ENCODE assay signal across 8 cellular contexts in genomic region chr11:77473001-77473800, GRCh38. TPM values are rescaled to one million over a fixed set of nuclear protein-coding genes. Genes with fewer than 3 reads are reported as not detected.
A peak's percentile ranks its signal among the peaks of the same experiment; 100 is the strongest.
DNase-seq lines count a peak whose midpoint lies in the region; ATAC-seq, FAIRE-seq and TF ChIP-seq lines count a peak whose summit lies in the region.

No MANE protein-coding gene starts in this region.

- H3K4me2 ChIP-seq in H1 (ENCODE audit: insufficient read depth in 1 of 2, low read depth in 2 of 2, low read length in 2 of 2): peak overlapping the region; percentile 64 to 78

- POLR2A ChIA-PET in activated CD8-positive, alpha-beta T cell treated with anti-CD3 and anti-CD28 coated beads, Interleukin-2, amount 10 ng/mL, durations not matched to agents 7 days and 5 days (lab: Charles Lee): interaction anchor here (0.6 kb wide), 1 partner anchor 61 kb away, joined by 5 read pairs; no protein-coding TSS in a partner anchor
- POLR2A ChIA-PET in H1 (lab: Charles Lee; ENCODE audit: partially characterized antibody): interaction anchor here (0.6 to 1.5 kb wide), 6 partner anchors 8 to 60 kb away, joined by 3 to 4 read pairs (median 4); no protein-coding TSS in a partner anchor

- peak overlapping the region; percentile 59; the same call in 1 of the 2 replicates for H3K27ac ChIP-seq in H1 (ENCODE audit: low read depth, low read length)

- no peak overlapping the region for H3K14ac ChIP-seq in H1 (ENCODE audit: insufficient read length)

- peak overlapping the region; percentile 93; the same call in 1 of the 2 replicates for H2BK5ac ChIP-seq in H1 (ENCODE audit: low read depth, low read length)

- DNase-seq in Caki2 (ENCODE audit: low read depth) (peak; percentile 15), MV-4-11 (lab: John Stamatoyannopoulos, UW) (peak; percentile 8), H1 (ENCODE audit: low read depth in 1 of 2, low spot score in 2 of 2) (peak in 1 of 2 experiments; percentile 81), midbrain (lab: John Stamatoyannopoulos, UW) (peak; percentile 43), amniotic stem cell (lab: John Stamatoyannopoulos, UW) (no peak)
- DNase-seq in activated CD8-positive, alpha-beta T cell treated with anti-CD3 and anti-CD28 coated beads, Interleukin-2, amount 10 ng/mL, durations not matched to agents 7 days and 5 days: peak; percentile 59
- peak; percentile 22 for DNase-seq in stimulated activated CD8-positive, alpha-beta memory T cell treated with anti-CD3 and anti-CD28 coated beads, Interleukin-4, amount 100 ng/mL, for 24 hours (ENCODE audit: low read depth)

- no peaks in the 10 kb centered on the region for H3K36me3 Mint-ChIP-seq in activated CD8-positive, alpha-beta T cell treated with anti-CD3 and anti-CD28 coated beads, Interleukin-2, amount 10 ng/mL, durations not matched to agents 7 days and 5 days (ENCODE audit: low read depth)

- H3K56ac ChIP-seq in H1 (replicated peaks; ENCODE audit: insufficient read length, low read depth, low read length): peak overlapping the region; percentile 83

- H3K4ac ChIP-seq in H1 (replicated peaks; ENCODE audit: insufficient read length, low read depth, low read length): peak overlapping the region; percentile 94

- no peak for FAIRE-seq in H1 (lab: Jason Lieb, UNC)

- no peaks in the 10 kb centered on the region for H3K79me1 ChIP-seq in H1 (ENCODE audit: low read depth, low read length)

- H2BK12ac ChIP-seq in H1 (ENCODE audit: low read depth, low read length): peak overlapping the region; percentile 81

- peak overlapping the region; percentile 98 for H4K5ac ChIP-seq in H1 (ENCODE audit: insufficient read length, low read depth, low read length)

- no peak overlapping the region for H2BK15ac ChIP-seq in H1 (ENCODE audit: low read length)

- peaks cover 9 to 27% (median 14%) of the 10 kb centered on the region in 4 experiments; a peak in 6 of 7 replicates for H3K4me1 ChIP-seq in H1 (replicated peaks in 1 of 4; ENCODE audit: control insufficient read depth in 3 of 4, insufficient read depth in 4 of 4, low read length in 3 of 4)

- H3K4me1 Mint-ChIP-seq in activated CD8-positive, alpha-beta T cell treated with anti-CD3 and anti-CD28 coated beads, Interleukin-2, amount 10 ng/mL, durations not matched to agents 7 days and 5 days (ENCODE audit: low read depth): peaks cover 34% of the 10 kb centered on the region

- in situ Hi-C loops in Caki2 (cut with HindIII; ENCODE audit: low pct_unique_long_range_greater_than_20kb, low sequenced_read_pairs): no loop called here

- H3K27me3 ChIP-seq in H1 (replicated peaks in 1 of 4; ENCODE audit: control insufficient read depth in 3 of 4, extremely low read depth in 1 of 4, insufficient read depth in 3 of 4, low read length in 3 of 4): no peaks in the 10 kb centered on the region

- H3K79me2 ChIP-seq in H1 (ENCODE audit: control insufficient read depth in 1 of 2, insufficient read depth in 2 of 2, low read length in 2 of 2): peaks cover 0 to 33% of the 10 kb centered on the region in 2 experiments; a peak in 3 of 4 replicates

- peak overlapping the region; percentile 82 for H3K4me3 Mint-ChIP-seq in activated CD8-positive, alpha-beta T cell treated with anti-CD3 and anti-CD28 coated beads, Interleukin-2, amount 10 ng/mL, durations not matched to agents 7 days and 5 days

- CTCF ChIA-PET in activated CD8-positive, alpha-beta T cell treated with anti-CD3 and anti-CD28 coated beads, Interleukin-2, amount 10 ng/mL, durations not matched to agents 7 days and 5 days (lab: Charles Lee): interaction anchor here (1.0 to 1.9 kb wide), 2 partner anchors 23 to 61 kb away, joined by 3 to 19 read pairs; no protein-coding TSS in a partner anchor
- CTCF ChIA-PET in H1 (lab: Charles Lee; ENCODE audit: partially characterized antibody): interaction anchor here (1.1 to 2.6 kb wide), 3 partner anchors 46 to 61 kb away, joined by 3 to 14 read pairs (median 5); no protein-coding TSS in a partner anchor

- no peak overlapping the region for H3K23ac ChIP-seq in H1 (ENCODE audit: insufficient read length)

- H3K27ac Mint-ChIP-seq in activated CD8-positive, alpha-beta T cell treated with anti-CD3 and anti-CD28 coated beads, Interleukin-2, amount 10 ng/mL, durations not matched to agents 7 days and 5 days: peak overlapping the region; percentile 87

- TF ChIP-seq EP300 in H1 (IDR thresholded peaks at IDR 0.05; ENCODE audit: borderline replicate concordance in 1 of 2, low read depth in 2 of 2, low read length in 2 of 2): no peak

- no peak overlapping the region for H2BK120ac ChIP-seq in H1 (replicated peaks; ENCODE audit: low read depth, low read length)

- peak overlapping the region; percentile 92 for H4K91ac ChIP-seq in H1 (replicated peaks; ENCODE audit: insufficient read length, low read length)

- peak overlapping the region; percentile 84 for H3K18ac ChIP-seq in H1 (ENCODE audit: extremely low read depth, low read length)

- H2BK20ac ChIP-seq in H1 (ENCODE audit: low read length): no peak overlapping the region

- H4K8ac ChIP-seq in H1 (ENCODE audit: extremely low read depth, insufficient read depth, low read length): peak overlapping the region; percentile 96

- H3K36me3 ChIP-seq in H1 (ENCODE audit: control insufficient read depth in 2 of 4, insufficient read depth in 4 of 4, low read length in 3 of 4): no peaks in the 10 kb centered on the region

- ATAC-seq in GM21390 (IDR thresholded peaks at IDR 0.05; ENCODE audit: unreplicated experiment): peak; percentile 37
- ATAC-seq in activated CD8-positive, alpha-beta T cell treated with anti-CD3 and anti-CD28 coated beads, Interleukin-2, amount 10 ng/mL, durations not matched to agents 7 days and 5 days: peak; percentile 81

- TF ChIP-seq POLR2A in H1 (IDR thresholded peaks at IDR 0.05; ENCODE audit: control extremely low read depth in 1 of 2, low read depth in 2 of 2, low read length in 2 of 2): peak in 1 of 2 experiments; percentile 49; a peak in 1 of 3 replicates

- peak overlapping the region; percentile 82 to 90 (median 84) for H3K4me3 ChIP-seq in H1 (ENCODE audit: extremely low read depth in 1 of 4, insufficient read depth in 2 of 4, low read depth in 3 of 4, low read length in 4 of 4)

- no peaks in the 10 kb centered on the region for H4K20me1 ChIP-seq in H1 (replicated peaks in 1 of 2; ENCODE audit: control insufficient read depth in 1 of 2, insufficient read depth in 2 of 2, low read length in 2 of 2)

- no peaks in the 10 kb centered on the region for H3K9me3 ChIP-seq in H1 (ENCODE audit: insufficient read depth in 2 of 2, low read depth in 1 of 2, low read length in 1 of 2)

- H2AFZ ChIP-seq in H1 (ENCODE audit: low read length): no peak overlapping the region

- no peaks in the 10 kb centered on the region for H3K9me3 Mint-ChIP-seq in activated CD8-positive, alpha-beta T cell treated with anti-CD3 and anti-CD28 coated beads, Interleukin-2, amount 10 ng/mL, durations not matched to agents 7 days and 5 days (ENCODE audit: insufficient read depth)

- no peak overlapping the region for H2AK5ac ChIP-seq in H1 (ENCODE audit: low read depth, low read length)

- no peak for TF ChIP-seq CTCF in H1 (IDR thresholded peaks at IDR 0.05; ENCODE audit: control extremely low read depth in 1 of 3, insufficient read depth in 1 of 3, low read depth in 1 of 3, low read length in 3 of 3)

- 9% methylated on average over 8 of the region's 79 CpGs; no CpG with 5 or more reads in 1 of the 2 experiments for WGBS in H1 (ENCODE audit: extremely low coverage in 1 of 2, insufficient coverage in 1 of 2, insufficient read length in 1 of 2, insufficient replicate concordance in 2 of 2, low coverage in 1 of 2, low lambda C conversion rate in 2 of 2, missing lambda C conversion rate in 1 of 2), 2 experiments

- H3K9ac ChIP-seq in H1 (replicated peaks in 1 of 4; ENCODE audit: extremely low read depth in 1 of 4, low read depth in 3 of 4, low read length in 3 of 4): peak overlapping the region; percentile 54 to 89 (median 76)

- TF ChIP-seq RAD21 in H1 (IDR thresholded peaks at IDR 0.05 in 1 of 2, conservative IDR thresholded peaks at IDR 0.05 in 1 of 2; ENCODE audit: low read depth in 2 of 2, low read length in 2 of 2): no peak

- peaks cover 3% of the 10 kb centered on the region; the same call in 1 of the 2 replicates for H3K23me2 ChIP-seq in H1 (ENCODE audit: low read depth, low read length)

- H3K27me3 Mint-ChIP-seq in activated CD8-positive, alpha-beta T cell treated with anti-CD3 and anti-CD28 coated beads, Interleukin-2, amount 10 ng/mL, durations not matched to agents 7 days and 5 days (ENCODE audit: low read depth): peaks cover 25% of the 10 kb centered on the region

TF ChIP-seq in H1, 55 proteins besides CTCF, POLR2A, EP300 and RAD21 (continues in another document):
- TF ChIP-seq TCF12 (IDR thresholded peaks at IDR 0.05; ENCODE audit: low read depth, low read length): no peak
- TF ChIP-seq TBP (IDR thresholded peaks at IDR 0.05; ENCODE audit: low read depth, low read length): no peak
- no peak for TF ChIP-seq RNF2 (IDR thresholded peaks at IDR 0.05; ENCODE audit: borderline replicate concordance, low read depth, low read length, missing control alignments, poor library complexity, severe bottlenecking)
- TF ChIP-seq SIN3A (conservative IDR thresholded peaks at IDR 0.05 in 1 of 2, IDR thresholded peaks at IDR 0.05 in 1 of 2; ENCODE audit: low read depth in 1 of 2, low read length in 2 of 2): no peak
- no peak for TF ChIP-seq CREB1 (IDR thresholded peaks at IDR 0.05)
- TF ChIP-seq SUZ12 (IDR thresholded peaks at IDR 0.05; ENCODE audit: low read length): no peak
- TF ChIP-seq ASH2L (IDR thresholded peaks at IDR 0.05; ENCODE audit: low read length): peak; percentile 88
- 0 out of 2 replicates have a peak, but pooled peaks have one; percentile 2 for TF ChIP-seq RBBP5 (IDR thresholded peaks at IDR 0.05; ENCODE audit: borderline replicate concordance, low read depth, low read length)
- peak; percentile 43; the same call in 1 of the 2 replicates for TF ChIP-seq TAF1 (IDR thresholded peaks at IDR 0.05; ENCODE audit: low read depth, low read length)
- no peak for TF ChIP-seq BCL11A (IDR thresholded peaks at IDR 0.05; ENCODE audit: low read depth in 2 of 2, low read length in 2 of 2)
- no peak for TF ChIP-seq SAP30 (IDR thresholded peaks at IDR 0.05; ENCODE audit: insufficient read depth, insufficient replicate concordance, low read length)

RNA-seq across cellular contexts. Expression of gene PAK1, which starts 0.7 kb away (rescaled TPM):
- total RNA-seq in Caki2 (2014; rRNA removed; shearing (Covaris generic); ENCODE audit: low replicate concordance): 28.8 and 36.4 TPM in 2 replicates
- 10 to 100 TPM; 85.7 to 91.5 TPM for total RNA-seq in activated CD8-positive, alpha-beta T cell treated with anti-CD3 and anti-CD28 coated beads, Interleukin-2, amount 10 ng/mL, durations not matched to agents 7 days and 5 days
- 142 and 151 TPM in 2 replicates for total RNA-seq in H1 (2021; fragmentation: NEBNext Ultra II Directional; extraction: Animal tissue kit (Norgen Biotek cat#: 25700))
- polyA plus RNA-seq in H1 (2011; rRNA removed): 73.1 and 87.7 TPM in 2 replicates
- 113 TPM for polyA plus RNA-seq in H1 (2011; cell fraction: cytosol; rRNA removed)
- polyA plus RNA-seq in H1 (2011; cell fraction: nucleus; rRNA removed): 125 TPM
- 117 to 168 TPM (median 134 TPM) in 4 replicates for polyA plus RNA-seq in H1 (2012, experiment 1 of 2)
- polyA plus RNA-seq in H1 (2012, experiment 2 of 2): 49.6 TPM
- 129 TPM for polyA plus RNA-seq in H1 (2013, experiment 1 of 2)
- polyA plus RNA-seq in H1 (2013, experiment 2 of 2): 130 TPM
- 287 and 306 TPM in 2 replicates for polyA minus RNA-seq in H1 (2011; rRNA and poly(A)+ RNA removed)
- polyA minus RNA-seq in H1 (2011; cell fraction: cytosol; rRNA and poly(A)+ RNA removed): 110 TPM
- polyA minus RNA-seq in H1 (2011; cell fraction: nucleus; rRNA and poly(A)+ RNA removed): 131 TPM
